21 cellular contexts compared by ENCODE assay signal in genomic region chr15:91949361-91949760, GRCh38.
DNase-seq lines count a peak whose midpoint lies in the region; ATAC-seq and TF ChIP-seq lines count a peak whose summit lies in the region.
"Had no signal": no experiment of that assay in that cellular context is flagged by ENCODE, and none has a peak within 500 bp of the region (broad histone marks: within the 10 kb centered on the region; RNA-seq: fewer than 3 reads in every experiment).

No MANE protein-coding gene starts in this region.

- H3K27me3 Mint-ChIP-seq in activated CD4-positive, alpha-beta T cell treated with anti-CD3 and anti-CD28 coated beads, Interleukin-2, amount 10 ng/mL, durations not matched to agents 24 days and 14 days, result peaks cover 4% of the 10 kb centered on the region

- intact Hi-C loops in PC-9 (cut with micrococcal nuclease; ENCODE audit: unreplicated experiment), result loop anchor here (5.0 to 10.0 kb wide), 2 partner anchors 63 to 695 kb away; no protein-coding TSS in a partner anchor
- intact Hi-C loops in body of pancreas (cut with DNase I), result no loop called here
- intact Hi-C loops in esophagus squamous epithelium (cut with DNase I), result no loop called here
- intact Hi-C loops in activated CD4-positive, alpha-beta T cell treated with anti-CD3 and anti-CD28 coated beads, Interleukin-2, amount 10 ng/mL, durations not matched to agents 24 days and 14 days (cut with micrococcal nuclease), result no loop called here
- intact Hi-C loops in heart right ventricle (cut with DNase I), result loop anchor here in 6 of 10 donors (5.0 to 10.0 kb wide), 5 partner anchors 95 to 645 kb away; partner anchors contain the start of gene SLCO3A1 (in 1 of the 6)

- H3K9me3 ChIP-seq in PC-9 (ENCODE audit: insufficient read depth, low read depth) (no peaks in the 10 kb centered on the region), body of pancreas (no peaks in the 10 kb centered on the region), esophagus squamous epithelium (no peaks in the 10 kb centered on the region), heart right ventricle (no peaks in the 10 kb centered on the region)
- H3K9me3 ChIP-seq: SK-N-SH had no signal

- H3K4me1 Mint-ChIP-seq in stimulated activated effector memory CD8-positive, alpha-beta T cell treated with anti-CD3 and anti-CD28 coated beads, Interleukin-12 subunit alpha, Interleukin-12 subunit beta, amount 100 ng/mL, for 72 hours, result peaks cover 97% of the 10 kb centered on the region
- H3K4me1 Mint-ChIP-seq in activated CD4-positive, alpha-beta T cell treated with anti-CD3 and anti-CD28 coated beads, Interleukin-2, amount 10 ng/mL, durations not matched to agents 24 days and 14 days, result peaks cover 24% of the 10 kb centered on the region

- H3K36me3 ChIP-seq in PC-9 (ENCODE audit: low read depth) (no peaks in the 10 kb centered on the region), body of pancreas (replicated peaks in 1 of 2; ENCODE audit: insufficient read depth in 1 of 2, low read depth in 2 of 2) (no peaks in the 10 kb centered on the region), esophagus squamous epithelium (no peaks in the 10 kb centered on the region), heart right ventricle (no peaks in the 10 kb centered on the region)

- no peak overlapping the region for H3K4me3 Mint-ChIP-seq in stimulated activated effector memory CD8-positive, alpha-beta T cell treated with anti-CD3 and anti-CD28 coated beads, Interleukin-12 subunit alpha, Interleukin-12 subunit beta, amount 100 ng/mL, for 72 hours
- H3K4me3 Mint-ChIP-seq in activated CD4-positive, alpha-beta T cell treated with anti-CD3 and anti-CD28 coated beads, Interleukin-2, amount 10 ng/mL, durations not matched to agents 24 days and 14 days, result no peak overlapping the region
- H3K4me3 Mint-ChIP-seq: GM23338 had no signal

- H3K9me3 Mint-ChIP-seq in stimulated activated effector memory CD8-positive, alpha-beta T cell treated with anti-CD3 and anti-CD28 coated beads, Interleukin-12 subunit alpha, Interleukin-12 subunit beta, amount 100 ng/mL, for 72 hours, result no peaks in the 10 kb centered on the region
- peaks cover 6% of the 10 kb centered on the region for H3K9me3 Mint-ChIP-seq in activated CD4-positive, alpha-beta T cell treated with anti-CD3 and anti-CD28 coated beads, Interleukin-2, amount 10 ng/mL, durations not matched to agents 24 days and 14 days

- H3K4me1 ChIP-seq in PC-9 (replicated peaks; ENCODE audit: insufficient read depth) (peaks cover 95% of the 10 kb centered on the region), body of pancreas (peaks cover 43% of the 10 kb centered on the region), esophagus squamous epithelium (peaks cover 50 to 99% (median 85%) of the 10 kb centered on the region in 3 donors), heart right ventricle (peaks cover 26 to 95% (median 71%) of the 10 kb centered on the region in 9 donors)

- H3K36me3 Mint-ChIP-seq in stimulated activated effector memory CD8-positive, alpha-beta T cell treated with anti-CD3 and anti-CD28 coated beads, Interleukin-12 subunit alpha, Interleukin-12 subunit beta, amount 100 ng/mL, for 72 hours, result no peaks in the 10 kb centered on the region
- peaks cover 4% of the 10 kb centered on the region for H3K36me3 Mint-ChIP-seq in activated CD4-positive, alpha-beta T cell treated with anti-CD3 and anti-CD28 coated beads, Interleukin-2, amount 10 ng/mL, durations not matched to agents 24 days and 14 days (ENCODE audit: low read depth)

- H3K4me2 ChIP-seq in PC-9, result peak overlapping the region; percentile 80

- H3F3A ChIP-seq in PC-9 (ENCODE audit: insufficient read depth, low read depth), result peaks cover 68% of the 10 kb centered on the region

- no peak for DNase-seq in PC-9
- no peak for DNase-seq in body of pancreas
- DNase-seq in esophagus squamous epithelium (lab: John Stamatoyannopoulos, UW), result no peak
- no peak for DNase-seq in stimulated activated effector memory CD8-positive, alpha-beta T cell treated with anti-CD3 and anti-CD28 coated beads, Interleukin-12 subunit alpha, Interleukin-12 subunit beta, amount 100 ng/mL, for 72 hours (ENCODE audit: low spot score in 2 of 2)
- DNase-seq in NCI-H524 treated with DMSO at 0.1 percent for 48 hours (lab: John Stamatoyannopoulos, UW), result no peak
- no peak for DNase-seq in activated CD4-positive, alpha-beta T cell treated with anti-CD3 and anti-CD28 coated beads, Interleukin-2, amount 10 ng/mL, durations not matched to agents 24 days and 14 days
- no peak for DNase-seq in heart right ventricle
- DNase-seq: HCEC 1CT; IMR-90; KG1; MM.1S; NCI-H2029; NCI-H446; NCI-H526; NCI-H82; NK-92 treated with Interleukin-12 subunit alpha and Interleukin-12 subunit beta, amount 100 ng/mL, for 24 hours; PC-3; SIG-M5; SK-N-SH had no signal

- CTCF ChIA-PET in PC-9 (lab: Charles Lee), result no interaction called here

- H3K27me3 ChIP-seq in PC-9 (ENCODE audit: insufficient read depth, low read depth) (no peaks in the 10 kb centered on the region), body of pancreas (no peaks in the 10 kb centered on the region), esophagus squamous epithelium (no peaks in the 10 kb centered on the region), heart right ventricle (no peaks in the 10 kb centered on the region)

- 84 to 94% methylated on average over 8 of the region's 8 CpGs for WGBS in body of pancreas, 2 donors
- 89 to 95% methylated on average over 6 to 8 of the region's 8 CpGs for WGBS in esophagus squamous epithelium, 2 donors
- WGBS in heart right ventricle, 2 donors, result 96 to 98% methylated on average over 8 of the region's 8 CpGs

- no TSS peak for BruUV-seq in PC-9 (replicated peaks; lab: Mats Ljungman, UMichigan)

- H4K20me1 ChIP-seq in PC-9 (ENCODE audit: insufficient read depth), result no peaks in the 10 kb centered on the region

- H2AFZ ChIP-seq in PC-9, result no peak overlapping the region
- H2AFZ ChIP-seq: GM23338 had no signal

- no peaks in the 10 kb centered on the region for H3K9me2 ChIP-seq in PC-9 (ENCODE audit: insufficient read depth)
- H3K9me2 ChIP-seq: SK-N-SH had no signal

- TF ChIP-seq POLR2A in body of pancreas (IDR thresholded peaks at IDR 0.05), result no peak
- TF ChIP-seq POLR2A in esophagus squamous epithelium (IDR thresholded peaks at IDR 0.05), result no peak

- H3K27ac Mint-ChIP-seq in stimulated activated effector memory CD8-positive, alpha-beta T cell treated with anti-CD3 and anti-CD28 coated beads, Interleukin-12 subunit alpha, Interleukin-12 subunit beta, amount 100 ng/mL, for 72 hours, result peak overlapping the region; percentile 66
- H3K27ac Mint-ChIP-seq in activated CD4-positive, alpha-beta T cell treated with anti-CD3 and anti-CD28 coated beads, Interleukin-2, amount 10 ng/mL, durations not matched to agents 24 days and 14 days, result no peak overlapping the region

- H3K4me3 ChIP-seq in PC-9 (no peak overlapping the region), body of pancreas (no peak overlapping the region), esophagus squamous epithelium (no peak overlapping the region), heart right ventricle (no peak overlapping the region)
- H3K4me3 ChIP-seq: GM23338 had no signal

- H3K27ac ChIP-seq in PC-9 (peak overlapping the region; percentile 100), body of pancreas (peak overlapping the region; percentile 13 to 88 (median 80)), esophagus squamous epithelium (peak overlapping the region; percentile 10 to 91 (median 79)), heart right ventricle (peak overlapping the region in 1 of 10 donors; percentile 87)

- no peak for TF ChIP-seq CTCF in PC-9 (conservative IDR thresholded peaks at IDR 0.05)
- TF ChIP-seq CTCF in body of pancreas (IDR thresholded peaks at IDR 0.05), result no peak
- no peak for TF ChIP-seq CTCF in esophagus squamous epithelium (IDR thresholded peaks at IDR 0.05)
- no peak for TF ChIP-seq CTCF in heart right ventricle (IDR thresholded peaks at IDR 0.05)

- no peak for ATAC-seq in body of pancreas
- no peak for ATAC-seq in stimulated activated effector memory CD8-positive, alpha-beta T cell treated with anti-CD3 and anti-CD28 coated beads, Interleukin-12 subunit alpha, Interleukin-12 subunit beta, amount 100 ng/mL, for 72 hours
- no peak for ATAC-seq in HG03196 (IDR thresholded peaks at IDR 0.05; ENCODE audit: unreplicated experiment)
- ATAC-seq in heart right ventricle, result no peak
- ATAC-seq: PC-3 had no signal

- POLR2A ChIA-PET in PC-9 (lab: Charles Lee; ENCODE audit: unreplicated experiment), result no interaction called here

- peaks cover 89% of the 10 kb centered on the region for H3K79me2 ChIP-seq in PC-9 (ENCODE audit: low read depth)

Comparison
In these comparisons a context has a peak if more than half of its experiments do, and no peak if none do; other contexts are left out.
1. intact Hi-C loops: an anchor here in PC-9 (5.0 to 10.0 kb wide) and heart right ventricle (5.0 to 10.0 kb wide); none called in body of pancreas, esophagus squamous epithelium and activated CD4-positive, alpha-beta T cell treated with anti-CD3 and anti-CD28 coated beads, Interleukin-2, amount 10 ng/mL, durations not matched to agents 24 days and 14 days.